Comparison of ENCODE assay signal across 8 cellular contexts in the genomic region with DNA sequence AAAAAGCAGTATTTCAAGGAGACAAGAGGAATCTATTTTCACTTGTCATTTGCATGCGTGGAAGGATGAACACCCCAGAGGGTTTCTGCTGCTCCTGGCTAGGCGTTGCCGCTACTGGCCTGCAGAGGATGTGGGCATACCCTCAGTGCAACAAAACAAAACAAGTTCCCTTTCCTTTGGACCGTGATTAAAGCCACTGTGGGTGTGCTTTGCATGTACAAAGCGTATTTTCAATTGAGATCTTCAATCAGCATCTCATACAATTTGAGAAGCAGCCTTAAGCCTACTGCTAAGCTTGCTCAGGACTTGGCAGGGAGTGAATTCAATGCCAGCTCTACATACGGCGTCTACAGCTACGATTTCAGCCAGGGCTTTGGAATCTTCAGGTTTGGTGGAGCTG.
DNase-seq lines count a peak whose midpoint lies in the region; ATAC-seq lines count a peak whose summit lies in the region.

No MANE protein-coding gene starts in this region.

- WGBS in mesenchymal stem cell: 97% methylated on average over 8 of the region's 8 CpGs

- no peaks in the 10 kb centered on the region for H3K36me3 ChIP-seq in mesenchymal stem cell (ENCODE audit: control insufficient read depth in 1 of 2, insufficient read depth in 2 of 2, low read depth in 1 of 2, low read length in 2 of 2)

- H3K4me1 ChIP-seq in mesenchymal stem cell (ENCODE audit: control insufficient read depth, insufficient read depth, low read depth, low read length): peaks cover 3% of the 10 kb centered on the region

- peak overlapping the region; percentile 33 for H2AK5ac ChIP-seq in mesenchymal stem cell (ENCODE audit: low read length, severe bottlenecking)

- H3K23ac ChIP-seq in mesenchymal stem cell (ENCODE audit: low read length in 2 of 2): no peak overlapping the region

- H3K79me1 ChIP-seq in mesenchymal stem cell (replicated peaks; ENCODE audit: low read length, poor library complexity, severe bottlenecking): no peaks in the 10 kb centered on the region

- H2BK15ac ChIP-seq in mesenchymal stem cell (ENCODE audit: low read depth, poor library complexity, severe bottlenecking): no peak overlapping the region

- H3K27me3 ChIP-seq in mesenchymal stem cell (ENCODE audit: control insufficient read depth in 1 of 2, insufficient read depth in 1 of 2, low read length in 2 of 2): no peaks in the 10 kb centered on the region

- H3K27ac ChIP-seq in mesenchymal stem cell (ENCODE audit: low read length, poor library complexity, severe bottlenecking): no peak overlapping the region

- no peak overlapping the region for H4K91ac ChIP-seq in mesenchymal stem cell (ENCODE audit: low read length)

- no peak overlapping the region for H2BK5ac ChIP-seq in mesenchymal stem cell (ENCODE audit: low read depth, low read length, poor library complexity, severe bottlenecking)

- H4K8ac ChIP-seq in mesenchymal stem cell (ENCODE audit: low read length): no peak overlapping the region

- H3K9ac ChIP-seq in mesenchymal stem cell (ENCODE audit: low read length): no peak overlapping the region

- peak; percentile 47 for ATAC-seq in GM21619 (IDR thresholded peaks at IDR 0.05; ENCODE audit: unreplicated experiment)
- peak; percentile 69 for ATAC-seq in HG03571 (IDR thresholded peaks at IDR 0.05; ENCODE audit: unreplicated experiment)

- DNase-seq in activated CD4-positive, alpha-beta T cell treated with anti-CD3 and anti-CD28 coated beads, Interleukin-2, amount 50 U/mL, for 1 hour: peak; percentile 11
- no peak for DNase-seq in activated CD4-positive, alpha-beta T cell treated with anti-CD3 and anti-CD28 coated beads for 48 hours
- no peak for DNase-seq in mesenchymal stem cell
- no peak for DNase-seq in G401 (ENCODE audit: low spot score)
- DNase-seq in NCI-H526 treated with DMSO at 0.1 percent for 48 hours (lab: John Stamatoyannopoulos, UW): no peak
- no peak for DNase-seq in activated CD8-positive, alpha-beta memory T cell treated with anti-CD3 and anti-CD28 coated beads for 24 hours

- no peak overlapping the region for H2BK12ac ChIP-seq in mesenchymal stem cell (ENCODE audit: low read length in 2 of 2)

- no peak overlapping the region for H3K4me3 ChIP-seq in mesenchymal stem cell (ENCODE audit: insufficient read depth in 1 of 2, low read depth in 1 of 2, low read length in 2 of 2)

- no peak overlapping the region for H2AFZ ChIP-seq in mesenchymal stem cell (ENCODE audit: low read depth, low read length)

- H2BK120ac ChIP-seq in mesenchymal stem cell (ENCODE audit: low read depth, low read length): no peak overlapping the region

- in situ Hi-C loops in G401 (cut with HindIII; ENCODE audit: low sequenced_read_pairs): no loop called here

- no peak overlapping the region for H3K4ac ChIP-seq in mesenchymal stem cell (ENCODE audit: low read depth in 1 of 2, low read length in 2 of 2)

- no peak overlapping the region for H3K14ac ChIP-seq in mesenchymal stem cell (ENCODE audit: low read length in 2 of 2)

- H3K18ac ChIP-seq in mesenchymal stem cell (ENCODE audit: low read depth in 1 of 2, low read length in 2 of 2): no peak overlapping the region

- no peak overlapping the region for H3K4me2 ChIP-seq in mesenchymal stem cell (ENCODE audit: low read length, poor library complexity, severe bottlenecking)

- peaks cover 13% of the 10 kb centered on the region for H3K9me3 ChIP-seq in mesenchymal stem cell (ENCODE audit: control insufficient read depth, low read length)
